22 cellular contexts compared by ENCODE assay signal in genomic region chr4:138992676-138993075, GRCh38.
"Had no signal": no experiment of that assay in that cellular context is flagged by ENCODE, and none has a peak within 500 bp of the region (broad histone marks: within the 10 kb centered on the region; RNA-seq: fewer than 3 reads in every experiment).

No MANE protein-coding gene starts in this region.

- DNase-seq: activated CD4-positive, alpha-beta memory T cell treated with anti-CD3 and anti-CD28 coated beads, Interleukin-2, amount 10 ng/mL, durations not matched to agents 7 days and 5 days; activated CD4-positive, alpha-beta T cell treated with anti-CD3 and anti-CD28 coated beads, Interleukin-2, amount 10 ng/mL, durations not matched to agents 7 days and 5 days; activated naive CD4-positive, alpha-beta T cell treated with anti-CD3 and anti-CD28 coated beads, Interleukin-2, amount 50 U/mL, for 16 hours; activated naive CD8-positive, alpha-beta T cell treated with anti-CD3 and anti-CD28 coated beads, Interleukin-2, amount 50 U/mL, for 24 hours; activated T-cell treated with anti-CD3 and anti-CD28 coated beads for 4 hours; activated T-cell treated with anti-CD3 and anti-CD28 coated beads, Interleukin-2, amount 50 U/mL, for 72 hours; amniotic stem cell; KG1; NCI-H1048; NCI-H146; NCI-H1930; NCI-H2171 treated with DMSO at 0.1 percent for 48 hours; NCI-H226; NCI-H526; NCI-H82; RPMI8226; SW 1271 had no signal

- H3K36me3 ChIP-seq: ascending aorta had no signal

- H3K4me3 ChIP-seq: ascending aorta, SK-N-MC had no signal

- ATAC-seq: activated naive CD8-positive, alpha-beta T cell treated with anti-CD3 and anti-CD28 coated beads, Interleukin-2, amount 50 U/mL, for 24 hours; activated T-cell treated with anti-CD3 and anti-CD28 coated beads, Interleukin-2, amount 50 U/mL, for 72 hours; Panc1; Right ventricle myocardium inferior; WTC11 had no signal

- H3K27me3 ChIP-seq: ascending aorta had no signal

- H3K4me1 ChIP-seq: ascending aorta had no signal

- H3K9me3 ChIP-seq: ascending aorta had no signal

- H3K27ac ChIP-seq: ascending aorta, SK-N-MC had no signal
